ENCODE assay signal across 8 cellular contexts in the genomic region with DNA sequence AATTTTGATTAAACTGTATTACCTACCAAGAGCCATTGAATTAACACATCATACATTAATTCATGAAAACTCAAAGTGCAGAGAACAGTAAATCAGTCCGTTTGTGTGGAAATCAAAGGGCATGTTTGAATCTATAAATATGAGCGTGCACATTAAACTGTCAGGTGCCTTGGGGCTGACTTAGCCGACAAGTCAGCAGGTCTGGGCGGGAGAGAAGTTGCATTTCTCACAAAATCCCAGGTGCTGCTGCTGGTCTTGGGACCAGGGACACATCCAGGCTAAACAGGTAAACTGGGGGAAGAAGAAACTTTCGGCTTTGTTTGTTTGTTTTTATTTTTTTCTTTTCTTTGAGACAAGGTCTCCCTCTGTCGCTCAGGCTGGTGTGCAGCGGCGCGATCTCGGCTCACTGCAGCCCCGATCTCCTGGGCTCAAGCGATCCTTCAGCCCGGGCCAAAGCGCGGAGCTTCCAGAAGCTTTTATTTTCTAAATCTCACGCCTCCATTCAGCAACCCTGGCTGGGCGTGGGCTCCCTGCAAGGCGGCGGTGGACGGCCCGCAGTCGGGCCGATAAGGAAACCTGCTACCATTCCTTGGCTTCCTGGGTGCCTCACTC.
DNase-seq lines count a peak whose midpoint lies in the region; ATAC-seq and TF ChIP-seq lines count a peak whose summit lies in the region.

No MANE protein-coding gene starts in this region.

- H3K27ac ChIP-seq in heart right ventricle = peak overlapping the region in 9 of 10 donors; percentile 69 to 89 (median 83)
- H3K27ac ChIP-seq in psoas muscle = peak overlapping the region; percentile 92

- H3K27me3 Mint-ChIP-seq in activated CD8-positive, alpha-beta T cell treated with anti-CD3 and anti-CD28 coated beads, Interleukin-2, amount 10 ng/mL, durations not matched to agents 7 days and 5 days (ENCODE audit: low read depth) = no peaks in the 10 kb centered on the region

- TF ChIP-seq CTCF in AG09309 (IDR thresholded peaks at IDR 0.05; ENCODE audit: control insufficient read depth, insufficient read depth, low read depth, low read length, missing control alignments) = peak; percentile 42
- peak; percentile 37 for TF ChIP-seq CTCF in GM12874 (IDR thresholded peaks at IDR 0.05; ENCODE audit: insufficient read depth, low read depth, low read length)
- peak in 6 of 9 donors; percentile 3 to 56 (median 46) for TF ChIP-seq CTCF in heart right ventricle (IDR thresholded peaks at IDR 0.05)
- TF ChIP-seq CTCF in psoas muscle (IDR thresholded peaks at IDR 0.05) = peak; percentile 26

- peaks cover 11% of the 10 kb centered on the region for H3K9me3 Mint-ChIP-seq in activated CD8-positive, alpha-beta T cell treated with anti-CD3 and anti-CD28 coated beads, Interleukin-2, amount 10 ng/mL, durations not matched to agents 7 days and 5 days (ENCODE audit: insufficient read depth)

- peak overlapping the region; percentile 77 for H3K27ac Mint-ChIP-seq in activated CD8-positive, alpha-beta T cell treated with anti-CD3 and anti-CD28 coated beads, Interleukin-2, amount 10 ng/mL, durations not matched to agents 7 days and 5 days

- H3K36me3 Mint-ChIP-seq in activated CD8-positive, alpha-beta T cell treated with anti-CD3 and anti-CD28 coated beads, Interleukin-2, amount 10 ng/mL, durations not matched to agents 7 days and 5 days (ENCODE audit: low read depth) = peaks cover 2% of the 10 kb centered on the region

- no peaks in the 10 kb centered on the region for H3K36me3 ChIP-seq in heart right ventricle
- H3K36me3 ChIP-seq in psoas muscle (ENCODE audit: insufficient read depth in 1 of 2, low read depth in 1 of 2) = no peaks in the 10 kb centered on the region

- H3K27me3 ChIP-seq in heart right ventricle (no peaks in the 10 kb centered on the region), psoas muscle (ENCODE audit: insufficient read depth in 3 of 3, low read length in 2 of 3) (no peaks in the 10 kb centered on the region)

- intact Hi-C loops in heart right ventricle (cut with DNase I) = loop anchor here in 7 of 10 donors (2.0 to 10.0 kb wide), 8 partner anchors 242 to 366 kb away; a partner anchor contains a TSS
- intact Hi-C loops in psoas muscle (cut with DNase I) = loop anchor here in 1 of 2 donors (5.0 kb wide), 1 partner anchor 363 kb away; a partner anchor contains a TSS

- H3K9me3 ChIP-seq in heart right ventricle (peaks cover 0 to 17% (median 8%) of the 10 kb centered on the region in 11 donors), psoas muscle (peaks cover 14% of the 10 kb centered on the region)

- POLR2A ChIA-PET in activated CD8-positive, alpha-beta T cell treated with anti-CD3 and anti-CD28 coated beads, Interleukin-2, amount 10 ng/mL, durations not matched to agents 7 days and 5 days (lab: Charles Lee) = interaction anchor here (0.9 to 2.2 kb wide), 4 partner anchors 23 to 362 kb away, joined by 3 to 15 read pairs (median 4); a partner anchor contains a TSS

- CTCF ChIA-PET in activated CD8-positive, alpha-beta T cell treated with anti-CD3 and anti-CD28 coated beads, Interleukin-2, amount 10 ng/mL, durations not matched to agents 7 days and 5 days (lab: Charles Lee) = interaction anchor here (0.8 to 2.3 kb wide), 12 partner anchors 16 to 367 kb away, joined by 3 to 26 read pairs (median 4); a partner anchor contains a TSS

- ATAC-seq in HG02759 (IDR thresholded peaks at IDR 0.05; ENCODE audit: unreplicated experiment) = peak; percentile 41
- peak; percentile 65 for ATAC-seq in activated CD8-positive, alpha-beta T cell treated with anti-CD3 and anti-CD28 coated beads, Interleukin-2, amount 10 ng/mL, durations not matched to agents 7 days and 5 days
- ATAC-seq in heart right ventricle = peak; percentile 59 to 78 (median 64)
- peak; percentile 53 to 71 (median 60) for ATAC-seq in psoas muscle

- DNase-seq in AG09309 (ENCODE audit: low read depth) (peak; percentile 23), NCI-H1092 (lab: John Stamatoyannopoulos, UW) (peak; percentile 78), heart right ventricle (no peak), psoas muscle (peak in 1 of 2 donors; percentile 83), epidermal melanocyte (ENCODE audit: insufficient read length, low spot score) (no peak)
- DNase-seq in activated CD8-positive, alpha-beta T cell treated with anti-CD3 and anti-CD28 coated beads, Interleukin-2, amount 10 ng/mL, durations not matched to agents 7 days and 5 days = peak; percentile 74

- peaks cover 16% of the 10 kb centered on the region for H3K4me1 Mint-ChIP-seq in activated CD8-positive, alpha-beta T cell treated with anti-CD3 and anti-CD28 coated beads, Interleukin-2, amount 10 ng/mL, durations not matched to agents 7 days and 5 days (ENCODE audit: low read depth)

- H3K4me1 ChIP-seq in heart right ventricle (peaks cover 0 to 21% (median 15%) of the 10 kb centered on the region in 9 donors), psoas muscle (peaks cover 5% of the 10 kb centered on the region)

- H3K4me3 ChIP-seq in AG09309 (ENCODE audit: control insufficient read depth, low read depth, low read length) = peak overlapping the region; percentile 77
- peak overlapping the region; percentile 67 to 95 (median 86) for H3K4me3 ChIP-seq in heart right ventricle
- peak overlapping the region; percentile 98 for H3K4me3 ChIP-seq in psoas muscle

- H3K4me3 Mint-ChIP-seq in activated CD8-positive, alpha-beta T cell treated with anti-CD3 and anti-CD28 coated beads, Interleukin-2, amount 10 ng/mL, durations not matched to agents 7 days and 5 days = peak overlapping the region; percentile 92

- WGBS in heart right ventricle, 2 donors = 0 to 1% methylated on average over 23 of the region's 23 CpGs
- WGBS in psoas muscle, 3 donors = 0 to 1% (median 0%) methylated on average over 23 of the region's 23 CpGs

Comparison
In these comparisons a context has a peak if more than half of its experiments do, and no peak if none do; other contexts are left out.
1. DNase-seq: peak in AG09309 (single experiment), NCI-H1092 (single experiment) and activated CD8-positive, alpha-beta T cell treated with anti-CD3 and anti-CD28 coated beads, Interleukin-2, amount 10 ng/mL, durations not matched to agents 7 days and 5 days (single experiment); none in heart right ventricle (0 of 2) and epidermal melanocyte (single experiment).
2. Peak in every context shown above with its lines, with median percentiles within 50 percentile points of each other: H3K4me3 ChIP-seq, CTCF ChIP-seq and ATAC-seq.